22 cellular contexts compared by ENCODE assay signal in genomic region chr5:143892908-143893307, GRCh38.
DNase-seq lines count a peak whose midpoint lies in the region; ATAC-seq, FAIRE-seq and TF ChIP-seq lines count a peak whose summit lies in the region.
"Had no signal": no experiment of that assay in that cellular context is flagged by ENCODE, and none has a peak within 500 bp of the region (broad histone marks: within the 10 kb centered on the region; RNA-seq: fewer than 3 reads in every experiment).

No MANE protein-coding gene starts in this region.

- no TSS peak for BruUV-seq in GM12878 (replicated peaks; lab: Mats Ljungman, UMichigan)

- TF ChIP-seq CTCF in GM12878 (IDR thresholded peaks at IDR 0.05 in 2 of 3, conservative IDR thresholded peaks at IDR 0.05 in 1 of 3; ENCODE audit: control insufficient read depth in 2 of 3, extremely low read depth in 1 of 3, insufficient read depth in 1 of 3, low read depth in 3 of 3, low read length in 3 of 3) (no peak), sigmoid colon (IDR thresholded peaks at IDR 0.05) (no peak)

- in situ Hi-C loops in GM12878 (cut with MboI) = no loop called here

- H3K9ac ChIP-seq in GM12878 (ENCODE audit: control insufficient read depth, insufficient read depth, low read length) = no peak overlapping the region
- H3K9ac ChIP-seq: BLaER1 treated with 17β-estradiol and CSF1 and Interleukin-3, amounts not matched to agents 10 nM and 100 nM; GM23248 had no signal

- no peak overlapping the region for H3K4me2 ChIP-seq in GM12878 (ENCODE audit: control insufficient read depth, insufficient read depth)
- H3K4me2 ChIP-seq: A549; BLaER1 treated with 17β-estradiol and CSF1 and Interleukin-3, amounts not matched to agents 10 nM and 100 nM had no signal

- no peaks in the 10 kb centered on the region for H3K27me3 ChIP-seq in GM12878 (replicated peaks in 1 of 2; ENCODE audit: control insufficient read depth in 2 of 2, insufficient read depth in 2 of 2, low read length in 1 of 2)
- no peaks in the 10 kb centered on the region for H3K27me3 ChIP-seq in sigmoid colon
- H3K27me3 ChIP-seq: BE2C; BLaER1 treated with 17β-estradiol and CSF1 and Interleukin-3, amounts not matched to agents 10 nM and 100 nM had no signal

- WGBS in GM12878 (ENCODE audit: insufficient coverage, insufficient replicate concordance, low lambda C conversion rate, missing lambda C conversion rate) = 47% methylated on average over 2 of the region's 2 CpGs
- WGBS in sigmoid colon, 2 donors = 84 to 86% methylated on average over 2 of the region's 2 CpGs

- POLR2A ChIA-PET in GM12878 (lab: Charles Lee) = no interaction called here

- intact Hi-C loops in GM12878 (cut with micrococcal nuclease; ENCODE audit: unreplicated experiment) = no loop called here
- intact Hi-C loops in sigmoid colon (cut with DNase I) = no loop called here

- no peak for ATAC-seq in GM12878
- ATAC-seq: A549 had no signal

- H3K36me3 ChIP-seq in GM12878 (ENCODE audit: control insufficient read depth in 2 of 2, insufficient read depth in 2 of 2, low read length in 1 of 2) = no peaks in the 10 kb centered on the region
- H3K36me3 ChIP-seq in sigmoid colon = no peaks in the 10 kb centered on the region
- H3K36me3 ChIP-seq: BE2C; BLaER1 treated with 17β-estradiol and CSF1 and Interleukin-3, amounts not matched to agents 10 nM and 100 nM had no signal

- peak; percentile 32 for DNase-seq in NCI-H69 (lab: John Stamatoyannopoulos, UW)
- DNase-seq in GM12878 (ENCODE audit: low read depth, low spot score) = no peak
- DNase-seq in sigmoid colon = no peak
- no peak for DNase-seq in SKM-1 treated with dmso at 0.1 percent for 144 hours (lab: John Stamatoyannopoulos, UW; ENCODE audit: unreplicated experiment)
- no peak for DNase-seq in DMS53 treated with DMSO at 0.1 percent for 48 hours (lab: John Stamatoyannopoulos, UW; ENCODE audit: unreplicated experiment)
- no peak for DNase-seq in activated CD4-positive, alpha-beta T cell treated with anti-CD3 and anti-CD28 coated beads, Interleukin-2, amount 50 U/mL, for 1 hour
- DNase-seq: 8988T; ACHN; AML-193; CD4-positive, alpha-beta T cell; CD8-positive, alpha-beta memory T cell; DMS 273 treated with DMSO at 0.1 percent for 48 hours; DND-41; GM23248; H7; HCEC 1CT had no signal

- CTCF ChIA-PET in GM12878 (lab: Yijun Ruan, JAX) = no interaction called here

- H3K4me3 ChIP-seq in GM12878 (no peak overlapping the region), sigmoid colon (no peak overlapping the region)
- H3K4me3 ChIP-seq: A549; BLaER1 treated with 17β-estradiol and CSF1 and Interleukin-3, amounts not matched to agents 10 nM and 100 nM; GM23248 had no signal

- SMC1A ChIA-PET in GM12878 (lab: Charles Lee; ENCODE audit: uncharacterized antibody, unreplicated experiment) = interaction anchor here (0.8 to 1.5 kb wide), 3 partner anchors 11 to 331 kb away, joined by 3 to 4 read pairs (median 3); no protein-coding TSS in a partner anchor

- H2AFZ ChIP-seq in GM12878 (ENCODE audit: control insufficient read depth, low read depth, low read length) = no peak overlapping the region
- H2AFZ ChIP-seq: GM23248 had no signal

- H3K4me1 ChIP-seq in GM12878 (ENCODE audit: control insufficient read depth, insufficient read depth, low read length) = no peaks in the 10 kb centered on the region
- peaks cover 0 to 28% (median 19%) of the 10 kb centered on the region in 4 donors for H3K4me1 ChIP-seq in sigmoid colon

- no peak for TF ChIP-seq RAD21 in GM12878 (IDR thresholded peaks at IDR 0.05; ENCODE audit: insufficient read depth, low read depth, low read length)

- RAD21 ChIA-PET in GM12878 (lab: Charles Lee; ENCODE audit: unreplicated experiment) = no interaction called here

- TF ChIP-seq EP300 in GM12878 (IDR thresholded peaks at IDR 0.05; ENCODE audit: borderline replicate concordance in 1 of 2, control insufficient read depth in 1 of 2, low read depth in 2 of 2, low read length in 2 of 2) = no peak
- TF ChIP-seq EP300 in sigmoid colon (IDR thresholded peaks at IDR 0.05) = peak in 1 of 4 donors; percentile 45

- TF ChIP-seq POLR2A in GM12878 (IDR thresholded peaks at IDR 0.05; ENCODE audit: low read depth, low read length) (no peak), sigmoid colon (IDR thresholded peaks at IDR 0.05) (no peak)

- no peaks in the 10 kb centered on the region for H3K79me2 ChIP-seq in GM12878 (ENCODE audit: control insufficient read depth, insufficient read depth, low read length)

- H3K9me3 ChIP-seq in GM12878 (replicated peaks; ENCODE audit: control insufficient read depth, insufficient read depth, low read length) (no peaks in the 10 kb centered on the region), sigmoid colon (no peaks in the 10 kb centered on the region)
- H3K9me3 ChIP-seq: A549; BE2C; BLaER1 treated with 17β-estradiol and CSF1 and Interleukin-3, amounts not matched to agents 10 nM and 100 nM had no signal

- H4K20me1 ChIP-seq in GM12878 (ENCODE audit: control insufficient read depth, insufficient read depth) = no peaks in the 10 kb centered on the region
- H4K20me1 ChIP-seq: BLaER1 treated with 17β-estradiol and CSF1 and Interleukin-3, amounts not matched to agents 10 nM and 100 nM had no signal

- no peak overlapping the region for H3K27ac ChIP-seq in GM12878 (ENCODE audit: control insufficient read depth, insufficient read depth)
- peak overlapping the region in 3 of 4 donors; percentile 16 to 52 (median 30) for H3K27ac ChIP-seq in sigmoid colon
- H3K27ac ChIP-seq: A549, GM23248 had no signal

- peak; percentile 52 for FAIRE-seq in GM12878 (lab: Jason Lieb, UNC)
- FAIRE-seq: G401.6, GM19239, H1 had no signal

TF ChIP-seq in GM12878, 131 proteins besides CTCF, POLR2A, EP300 and RAD21 (continues in another document):
- TF ChIP-seq YBX1 (IDR thresholded peaks at IDR 0.05) (no peak), ZBTB11 (CRISPR knock-in tag; IDR thresholded peaks at IDR 0.05) (no peak), KAT2A (conservative IDR thresholded peaks at IDR 0.05; ENCODE audit: control insufficient read depth, low read depth, low read length) (no peak), RFX5 (IDR thresholded peaks at IDR 0.05; ENCODE audit: low read depth, low read length) (no peak), ELK1 (IDR thresholded peaks at IDR 0.05; ENCODE audit: low read depth, low read length) (no peak), SMAD1 (IDR thresholded peaks at IDR 0.05; ENCODE audit: low read depth, partially characterized antibody) (no peak), ZZZ3 (IDR thresholded peaks at IDR 0.05; ENCODE audit: control insufficient read depth, insufficient read length, low read depth) (no peak), ZSCAN29 (IDR thresholded peaks at IDR 0.05) (no peak), SREBF1 (IDR thresholded peaks at IDR 0.05; ENCODE audit: low read length) (no peak), HSF1 (IDR thresholded peaks at IDR 0.05; ENCODE audit: low read depth, low read length) (no peak), ZNF24 (IDR thresholded peaks at IDR 0.05) (no peak), TARDBP (IDR thresholded peaks at IDR 0.05; ENCODE audit: borderline replicate concordance) (no peak), STAT1 (conservative IDR thresholded peaks at IDR 0.05) (no peak)
